In the genomic region with DNA sequence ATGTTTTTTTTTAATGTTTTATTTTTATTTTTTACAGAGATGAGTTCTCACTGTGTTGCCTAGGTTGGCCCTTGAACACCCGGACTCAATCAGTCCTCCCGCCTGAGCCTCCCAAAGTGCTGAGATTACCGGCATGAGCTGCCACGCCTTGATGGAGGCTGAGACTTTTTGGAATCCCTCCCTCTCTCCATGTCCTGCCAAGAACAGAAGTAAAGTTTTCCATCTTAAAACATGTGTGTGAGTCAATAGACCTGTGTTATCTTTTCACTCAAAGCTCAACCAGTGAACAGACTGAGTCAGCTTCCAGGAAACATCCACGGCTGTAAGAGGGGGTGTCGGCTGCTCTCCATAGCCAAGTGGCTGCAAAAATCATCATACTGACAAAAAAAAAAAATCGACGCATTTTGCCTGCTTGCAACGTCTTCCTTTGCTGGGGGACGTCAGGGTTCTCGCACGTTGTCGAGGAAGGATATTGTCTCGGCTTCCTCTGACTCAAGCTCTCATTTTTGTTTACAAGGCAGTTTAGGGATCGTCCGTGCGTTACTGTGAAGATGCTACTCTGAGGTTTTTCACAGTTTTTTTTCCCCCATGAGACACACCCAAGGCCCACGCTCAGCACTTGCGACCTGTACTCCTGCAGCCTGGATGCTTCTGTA, we compare ENCODE assay signal across 8 cellular contexts. TPM values are rescaled to one million over a fixed set of nuclear protein-coding genes. Genes with fewer than 3 reads are reported as not detected.
DNase-seq lines count a peak whose midpoint lies in the region; ATAC-seq and TF ChIP-seq lines count a peak whose summit lies in the region.

No MANE protein-coding gene starts in this region.

- no peak overlapping the region for H3K4me3 ChIP-seq in fibroblast of mammary gland (ENCODE audit: control insufficient read depth, low read depth, low read length)

- H3K27me3 Mint-ChIP-seq in WTC11 (ENCODE audit: low read depth): peaks cover 44% of the 10 kb centered on the region

- no peak overlapping the region for H3K27ac Mint-ChIP-seq in WTC11

- DNase-seq in HCEC 1CT: peak; percentile 11
- DNase-seq in activated CD8-positive, alpha-beta memory T cell treated with anti-CD3 and anti-CD28 coated beads for 4 hours (ENCODE audit: low read depth in 2 of 2): peak; percentile 40 to 65
- peak; percentile 76 for DNase-seq in fibroblast of mammary gland (ENCODE audit: low read depth)
- peak; percentile 32 to 56 for DNase-seq in stimulated activated CD4-positive, alpha-beta T cell treated with anti-CD3 and anti-CD28 coated beads, Interleukin-15, amount 100 ng/mL, for 1 hour (ENCODE audit: low read depth in 1 of 2, low spot score in 1 of 2)
- DNase-seq in WTC11 (ENCODE audit: low spot score): no peak
- no peak for DNase-seq in NCI-H128 (lab: John Stamatoyannopoulos, UW; ENCODE audit: unreplicated experiment)
- no peak for DNase-seq in AML-193 (lab: John Stamatoyannopoulos, UW)

- no peak overlapping the region for H3K4me3 Mint-ChIP-seq in WTC11

- ATAC-seq in HG03342 (IDR thresholded peaks at IDR 0.05; ENCODE audit: unreplicated experiment): no peak
- no peak for ATAC-seq in WTC11

- H3K4me1 Mint-ChIP-seq in WTC11: peaks cover 10% of the 10 kb centered on the region

- CTCF ChIA-PET in WTC11 (lab: Charles Lee): no interaction called here

- no peaks in the 10 kb centered on the region for H3K36me3 Mint-ChIP-seq in WTC11

- TF ChIP-seq CTCF in fibroblast of mammary gland (conservative IDR thresholded peaks at IDR 0.05; ENCODE audit: control insufficient read depth, insufficient read depth, low read depth, low read length) (no peak), WTC11 (IDR thresholded peaks at IDR 0.05) (no peak)

- POLR2A ChIA-PET in WTC11 (lab: Charles Lee): no interaction called here

- H3K9me3 Mint-ChIP-seq in WTC11: no peaks in the 10 kb centered on the region; the same call in 1 of the 2 replicates

TF ChIP-seq in WTC11, 78 proteins besides CTCF, POLR2A, EP300 and RAD21:
- TF ChIP-seq OVOL2 (CRISPR knock-in tag; IDR thresholded peaks at IDR 0.05; ENCODE audit: borderline replicate concordance) (no peak), EMX1 (CRISPR knock-in tag; IDR thresholded peaks at IDR 0.05) (no peak), ZNF121 (CRISPR knock-in tag; IDR thresholded peaks at IDR 0.05) (no peak), RORB (CRISPR knock-in tag; IDR thresholded peaks at IDR 0.05) (no peak), FOXP1 (CRISPR knock-in tag; IDR thresholded peaks at IDR 0.05; ENCODE audit: borderline replicate concordance) (no peak), ETV6 (CRISPR knock-in tag; IDR thresholded peaks at IDR 0.05) (no peak), ZNF425 (CRISPR knock-in tag; conservative IDR thresholded peaks at IDR 0.05) (no peak), ZNF416 (CRISPR knock-in tag; IDR thresholded peaks at IDR 0.05) (no peak), PRRX2 (CRISPR knock-in tag; IDR thresholded peaks at IDR 0.05) (no peak)
- TF ChIP-seq, protein P1, sequence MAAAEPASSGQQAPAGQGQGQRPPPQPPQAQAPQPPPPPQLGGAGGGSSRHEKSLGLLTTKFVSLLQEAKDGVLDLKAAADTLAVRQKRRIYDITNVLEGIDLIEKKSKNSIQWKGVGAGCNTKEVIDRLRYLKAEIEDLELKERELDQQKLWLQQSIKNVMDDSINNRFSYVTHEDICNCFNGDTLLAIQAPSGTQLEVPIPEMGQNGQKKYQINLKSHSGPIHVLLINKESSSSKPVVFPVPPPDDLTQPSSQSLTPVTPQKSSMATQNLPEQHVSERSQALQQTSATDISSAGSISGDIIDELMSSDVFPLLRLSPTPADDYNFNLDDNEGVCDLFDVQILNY (CRISPR knock-in tag; IDR thresholded peaks at IDR 0.05): no peak
- TF ChIP-seq, protein P2, sequence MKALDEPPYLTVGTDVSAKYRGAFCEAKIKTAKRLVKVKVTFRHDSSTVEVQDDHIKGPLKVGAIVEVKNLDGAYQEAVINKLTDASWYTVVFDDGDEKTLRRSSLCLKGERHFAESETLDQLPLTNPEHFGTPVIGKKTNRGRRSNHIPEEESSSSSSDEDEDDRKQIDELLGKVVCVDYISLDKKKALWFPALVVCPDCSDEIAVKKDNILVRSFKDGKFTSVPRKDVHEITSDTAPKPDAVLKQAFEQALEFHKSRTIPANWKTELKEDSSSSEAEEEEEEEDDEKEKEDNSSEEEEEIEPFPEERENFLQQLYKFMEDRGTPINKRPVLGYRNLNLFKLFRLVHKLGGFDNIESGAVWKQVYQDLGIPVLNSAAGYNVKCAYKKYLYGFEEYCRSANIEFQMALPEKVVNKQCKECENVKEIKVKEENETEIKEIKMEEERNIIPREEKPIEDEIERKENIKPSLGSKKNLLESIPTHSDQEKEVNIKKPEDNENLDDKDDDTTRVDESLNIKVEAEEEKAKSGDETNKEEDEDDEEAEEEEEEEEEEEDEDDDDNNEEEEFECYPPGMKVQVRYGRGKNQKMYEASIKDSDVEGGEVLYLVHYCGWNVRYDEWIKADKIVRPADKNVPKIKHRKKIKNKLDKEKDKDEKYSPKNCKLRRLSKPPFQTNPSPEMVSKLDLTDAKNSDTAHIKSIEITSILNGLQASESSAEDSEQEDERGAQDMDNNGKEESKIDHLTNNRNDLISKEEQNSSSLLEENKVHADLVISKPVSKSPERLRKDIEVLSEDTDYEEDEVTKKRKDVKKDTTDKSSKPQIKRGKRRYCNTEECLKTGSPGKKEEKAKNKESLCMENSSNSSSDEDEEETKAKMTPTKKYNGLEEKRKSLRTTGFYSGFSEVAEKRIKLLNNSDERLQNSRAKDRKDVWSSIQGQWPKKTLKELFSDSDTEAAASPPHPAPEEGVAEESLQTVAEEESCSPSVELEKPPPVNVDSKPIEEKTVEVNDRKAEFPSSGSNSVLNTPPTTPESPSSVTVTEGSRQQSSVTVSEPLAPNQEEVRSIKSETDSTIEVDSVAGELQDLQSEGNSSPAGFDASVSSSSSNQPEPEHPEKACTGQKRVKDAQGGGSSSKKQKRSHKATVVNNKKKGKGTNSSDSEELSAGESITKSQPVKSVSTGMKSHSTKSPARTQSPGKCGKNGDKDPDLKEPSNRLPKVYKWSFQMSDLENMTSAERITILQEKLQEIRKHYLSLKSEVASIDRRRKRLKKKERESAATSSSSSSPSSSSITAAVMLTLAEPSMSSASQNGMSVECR (CRISPR knock-in tag; IDR thresholded peaks at IDR 0.05; ENCODE audit: borderline replicate concordance): no peak

RNA-seq across cellular contexts. Expression of gene ASMTL, which starts 10.0 kb away (rescaled TPM):
- 70.6 to 88.2 TPM (median 83.1 TPM) in 3 replicates for total RNA-seq in WTC11 (2021)

Comparison
In these comparisons a context has a peak if more than half of its experiments do, and no peak if none do; other contexts are left out.
1. DNase-seq: peak in HCEC 1CT (single experiment), activated CD8-positive, alpha-beta memory T cell treated with anti-CD3 and anti-CD28 coated beads for 4 hours (2 of 2), fibroblast of mammary gland (single experiment) and stimulated activated CD4-positive, alpha-beta T cell treated with anti-CD3 and anti-CD28 coated beads, Interleukin-15, amount 100 ng/mL, for 1 hour (2 of 2); none in WTC11 (single experiment), NCI-H128 (single experiment) and AML-193 (0 of 2).